In genomic region chr1:101506541-101507164, GRCh38 we compare ENCODE assay signal across 8 cellular contexts.
DNase-seq lines count a peak whose midpoint lies in the region; ATAC-seq, FAIRE-seq and TF ChIP-seq lines count a peak whose summit lies in the region.

No MANE protein-coding gene starts in this region.

- no peak overlapping the region for H3K4me3 Mint-ChIP-seq in WTC11

- POLR2A ChIA-PET in A549 (lab: Yijun Ruan, JAX): no interaction called here
- POLR2A ChIA-PET in WTC11 (lab: Charles Lee): no interaction called here

- TF ChIP-seq POLR2A in A549 (IDR thresholded peaks at IDR 0.05; ENCODE audit: low read length): no peak

- H3K27ac Mint-ChIP-seq in WTC11: no peak overlapping the region

- H3K4me1 ChIP-seq in A549: no peaks in the 10 kb centered on the region
- no peaks in the 10 kb centered on the region for H3K4me1 ChIP-seq in trophoblast cell (ENCODE audit: control insufficient read depth in 1 of 2, insufficient read depth in 2 of 2, low read length in 2 of 2)

- CTCF ChIA-PET in A549 (lab: Yijun Ruan, JAX): interaction anchor here (1.0 to 1.3 kb wide), 2 partner anchors 15 to 33 kb away, joined by 3 read pairs; no protein-coding TSS in a partner anchor
- CTCF ChIA-PET in WTC11 (lab: Charles Lee): interaction anchor here (0.6 to 1.6 kb wide), 2 partner anchors 197 to 547 kb away, joined by 3 to 8 read pairs; no protein-coding TSS in a partner anchor

- H3K27ac ChIP-seq in A549 (no peak overlapping the region), trophoblast cell (ENCODE audit: low read depth, low read length) (no peak overlapping the region)

- TF ChIP-seq CTCF in A549 (IDR thresholded peaks at IDR 0.05) (peak; percentile 45), GM06990 (IDR thresholded peaks at IDR 0.05; ENCODE audit: insufficient read depth, low read length, poor library complexity, severe bottlenecking) (peak; percentile 77), HFF-Myc (IDR thresholded peaks at IDR 0.05; ENCODE audit: low read depth, low read length, missing control alignments) (peak; percentile 69), WTC11 (IDR thresholded peaks at IDR 0.05) (peak; percentile 42), fibroblast of the aortic adventitia (IDR thresholded peaks at IDR 0.05; ENCODE audit: insufficient read depth, low read length) (peak; percentile 74)

- peak in 1 of 2 experiments; percentile 20; a peak in 1 of 5 replicates for TF ChIP-seq RAD21 in A549 (conservative IDR thresholded peaks at IDR 0.05 in 1 of 2, IDR thresholded peaks at IDR 0.05 in 1 of 2)

- H3K79me1 ChIP-seq in trophoblast cell (ENCODE audit: low read length): no peaks in the 10 kb centered on the region

- no peak overlapping the region for H3K14ac ChIP-seq in trophoblast cell (ENCODE audit: low read length)

- no peak overlapping the region for H4K8ac ChIP-seq in trophoblast cell (ENCODE audit: low read depth, low read length)

- H4K91ac ChIP-seq in trophoblast cell (ENCODE audit: low read depth, low read length): no peak overlapping the region

- FAIRE-seq in A549 (lab: Jason Lieb, UNC): no peak

- no peak overlapping the region for H2AK5ac ChIP-seq in trophoblast cell (ENCODE audit: low read length)

- H3K36me3 ChIP-seq in GM06990 (ENCODE audit: control insufficient read depth, insufficient read depth, low read length) (no peaks in the 10 kb centered on the region), trophoblast cell (ENCODE audit: control insufficient read depth in 1 of 2, insufficient read depth in 2 of 2, low read length in 2 of 2) (no peaks in the 10 kb centered on the region), MG63 (no peaks in the 10 kb centered on the region)

- no peak overlapping the region for H2AFZ ChIP-seq in trophoblast cell (ENCODE audit: insufficient read depth, low read length, poor library complexity)

- no peak for TF ChIP-seq EP300 in A549 (IDR thresholded peaks at IDR 0.05)

- DNase-seq in A549 (ENCODE audit: low read depth in 1 of 2, low spot score in 1 of 2) (peak; percentile 6 to 35), GM06990 (ENCODE audit: extremely low read depth, insufficient read length) (peak; percentile 8), HFF-Myc (ENCODE audit: extremely low read depth, low read depth) (peak; percentile 20), NCI-H1417 treated with DMSO at 0.1 percent for 48 hours (lab: John Stamatoyannopoulos, UW) (peak; percentile 22), WTC11 (ENCODE audit: low spot score) (peak; percentile 24), fibroblast of the aortic adventitia (ENCODE audit: low read depth) (peak; percentile 51), trophoblast cell (peak; percentile 5 to 78), MG63 (no peak)

- no peaks in the 10 kb centered on the region; the same call in 1 of the 2 replicates for H3K27me3 Mint-ChIP-seq in WTC11 (ENCODE audit: low read depth)

- H3K4me2 ChIP-seq in A549 (no peak overlapping the region), trophoblast cell (ENCODE audit: low read length) (no peak overlapping the region)

- H3K18ac ChIP-seq in trophoblast cell (ENCODE audit: low read length): no peak overlapping the region

- H3K27me3 ChIP-seq in GM06990 (replicated peaks; ENCODE audit: control insufficient read depth, insufficient read depth, low read length) (no peaks in the 10 kb centered on the region), trophoblast cell (ENCODE audit: insufficient read depth, low read length) (no peaks in the 10 kb centered on the region), MG63 (no peaks in the 10 kb centered on the region)

- no peak overlapping the region for H2BK12ac ChIP-seq in trophoblast cell (ENCODE audit: low read length)

- no peak overlapping the region for H3K23ac ChIP-seq in trophoblast cell (ENCODE audit: low read length)

- no peak overlapping the region for H3K4me3 ChIP-seq in A549
- H3K4me3 ChIP-seq in GM06990 (replicated peaks; ENCODE audit: low read depth, low read length): no peak overlapping the region
- no peak overlapping the region for H3K4me3 ChIP-seq in HFF-Myc (replicated peaks; ENCODE audit: low read depth, low read length)
- no peak overlapping the region for H3K4me3 ChIP-seq in fibroblast of the aortic adventitia (ENCODE audit: low read depth, low read length)
- H3K4me3 ChIP-seq in trophoblast cell (ENCODE audit: low read depth, low read length): no peak overlapping the region
- no peak overlapping the region for H3K4me3 ChIP-seq in MG63

- ATAC-seq in A549 (peak in 1 of 2 experiments; percentile 70; a peak in 2 of 6 replicates), WTC11 (peak; percentile 77)

- H3K9me3 ChIP-seq in A549 (no peaks in the 10 kb centered on the region), trophoblast cell (ENCODE audit: insufficient read depth, low read depth, low read length) (no peaks in the 10 kb centered on the region), MG63 (no peaks in the 10 kb centered on the region)

- H3K9me3 Mint-ChIP-seq in WTC11: peaks cover 14% of the 10 kb centered on the region

- H3K4ac ChIP-seq in trophoblast cell (ENCODE audit: low read depth, low read length): no peak overlapping the region

- no peak overlapping the region for H2BK120ac ChIP-seq in trophoblast cell (ENCODE audit: insufficient read depth, low read length, poor library complexity)

- H3K36me3 Mint-ChIP-seq in WTC11: no peaks in the 10 kb centered on the region

- no peak overlapping the region for H2BK5ac ChIP-seq in trophoblast cell (ENCODE audit: low read depth, low read length, poor library complexity)

- H3K79me2 ChIP-seq in trophoblast cell (ENCODE audit: control insufficient read depth, insufficient read depth, low read length, poor library complexity): no peaks in the 10 kb centered on the region

- H4K12ac ChIP-seq in trophoblast cell (ENCODE audit: low read depth, low read length): no peak overlapping the region

- 27% methylated on average over 1 of the region's 1 CpG for WGBS in A549 (ENCODE audit: missing lambda C conversion rate)
- WGBS in trophoblast cell (ENCODE audit: extremely low coverage, insufficient coverage, insufficient read length): no CpG with 5 or more reads among the region's 1 CpG

- H3K9ac ChIP-seq in trophoblast cell (ENCODE audit: low read length): no peak overlapping the region

- no peaks in the 10 kb centered on the region for H3K4me1 Mint-ChIP-seq in WTC11

TF ChIP-seq in A549, 52 proteins besides CTCF, POLR2A, EP300 and RAD21 (continues in another document):
- TF ChIP-seq ATOH8 (CRISPR knock-in tag; IDR thresholded peaks at IDR 0.05; ENCODE audit: low read depth): no peak
- no peak for TF ChIP-seq ESRRA (IDR thresholded peaks at IDR 0.05; ENCODE audit: borderline replicate concordance, low read length)
- no peak for TF ChIP-seq E2F6 (IDR thresholded peaks at IDR 0.05; ENCODE audit: borderline replicate concordance, low read depth)
- TF ChIP-seq ZFP36 (IDR thresholded peaks at IDR 0.05; ENCODE audit: borderline replicate concordance, partially characterized antibody): no peak
- no peak for TF ChIP-seq JUNB (IDR thresholded peaks at IDR 0.05)

TF ChIP-seq in WTC11, 78 proteins besides CTCF, POLR2A, EP300 and RAD21:
- TF ChIP-seq ZNF423 (CRISPR knock-in tag; IDR thresholded peaks at IDR 0.05) (no peak), ZBTB21 (CRISPR knock-in tag; IDR thresholded peaks at IDR 0.05; ENCODE audit: borderline replicate concordance) (no peak)

Comparison
In these comparisons a context has a peak if more than half of its experiments do, and no peak if none do; other contexts are left out.
1. Of the 8 proteins assayed by ChIP-seq in both WTC11 and A549: peak only in WTC11: none; only in A549: none; in both: CTCF; in neither: 7.